ENCODE assay signal across 8 cellular contexts in genomic region chr6:139881728-139882211, GRCh38.
DNase-seq lines count a peak whose midpoint lies in the region; ATAC-seq and TF ChIP-seq lines count a peak whose summit lies in the region.

No MANE protein-coding gene starts in this region.

- no peak overlapping the region for H3K27ac Mint-ChIP-seq in CD4-positive, CD25-positive, alpha-beta regulatory T cell
- no peak overlapping the region for H3K27ac Mint-ChIP-seq in activated CD4-positive, alpha-beta memory T cell treated with anti-CD3 and anti-CD28 coated beads, Interleukin-2, amount 10 ng/mL, durations not matched to agents 7 days and 5 days

- TF ChIP-seq POLR2A in gastrocnemius medialis (IDR thresholded peaks at IDR 0.05) (no peak), vagina (IDR thresholded peaks at IDR 0.05) (no peak)

- H3K27me3 ChIP-seq in CD4-positive, CD25-positive, alpha-beta regulatory T cell (ENCODE audit: control insufficient read depth, insufficient read depth, low read length), result peaks cover 2% of the 10 kb centered on the region
- H3K27me3 ChIP-seq in right atrium auricular region, result no peaks in the 10 kb centered on the region
- H3K27me3 ChIP-seq in gastrocnemius medialis, result no peaks in the 10 kb centered on the region
- H3K27me3 ChIP-seq in vagina, result no peaks in the 10 kb centered on the region

- TF ChIP-seq CTCF in right atrium auricular region (IDR thresholded peaks at IDR 0.05) (peak; percentile 36 to 68), gastrocnemius medialis (IDR thresholded peaks at IDR 0.05 in 4 of 5, conservative IDR thresholded peaks at IDR 0.05 in 1 of 5) (peak in 4 of 5 experiments; percentile 42 to 67 (median 57)), vagina (IDR thresholded peaks at IDR 0.05) (peak in 1 of 3 experiments; percentile 29)

- intact Hi-C loops in gastrocnemius medialis (cut with DNase I; ENCODE audit: low total_unique reads), result loop anchor here (1.0 to 5.0 kb wide), 3 partner anchors 111 to 559 kb away; no protein-coding TSS in a partner anchor
- intact Hi-C loops in vagina (cut with DNase I), result no loop called here

- no peaks in the 10 kb centered on the region for H3K36me3 Mint-ChIP-seq in CD4-positive, CD25-positive, alpha-beta regulatory T cell
- H3K36me3 Mint-ChIP-seq in activated CD4-positive, alpha-beta memory T cell treated with anti-CD3 and anti-CD28 coated beads, Interleukin-2, amount 10 ng/mL, durations not matched to agents 7 days and 5 days (ENCODE audit: low read depth), result no peaks in the 10 kb centered on the region

- POLR2A ChIA-PET in activated CD4-positive, alpha-beta memory T cell treated with anti-CD3 and anti-CD28 coated beads, Interleukin-2, amount 10 ng/mL, durations not matched to agents 7 days and 5 days (lab: Charles Lee), result interaction anchor here (1.4 kb wide), 1 partner anchor 507 kb away, joined by 4 read pairs; the partner anchor contains the start of gene CITED2

- no peaks in the 10 kb centered on the region for H3K4me1 Mint-ChIP-seq in CD4-positive, CD25-positive, alpha-beta regulatory T cell
- H3K4me1 Mint-ChIP-seq in activated CD4-positive, alpha-beta memory T cell treated with anti-CD3 and anti-CD28 coated beads, Interleukin-2, amount 10 ng/mL, durations not matched to agents 7 days and 5 days, result peaks cover 20% of the 10 kb centered on the region

- no peak for ATAC-seq in CD4-positive, CD25-positive, alpha-beta regulatory T cell (ENCODE audit: low read depth in 2 of 2)
- ATAC-seq in GM18508 (IDR thresholded peaks at IDR 0.05; ENCODE audit: insufficient read depth, unreplicated experiment), result peak; percentile 64
- peak; percentile 67 for ATAC-seq in HG02870 (IDR thresholded peaks at IDR 0.05; ENCODE audit: unreplicated experiment)
- ATAC-seq in gastrocnemius medialis, result peak; percentile 33 to 48

- CTCF ChIA-PET in activated CD4-positive, alpha-beta memory T cell treated with anti-CD3 and anti-CD28 coated beads, Interleukin-2, amount 10 ng/mL, durations not matched to agents 7 days and 5 days (lab: Charles Lee), result interaction anchor here (0.7 to 1.3 kb wide), 3 partner anchors 10 to 517 kb away, joined by 3 to 5 read pairs (median 3); no protein-coding TSS in a partner anchor

- no peak overlapping the region for H3K27ac ChIP-seq in CD4-positive, CD25-positive, alpha-beta regulatory T cell (ENCODE audit: insufficient read depth, low read length, poor library complexity, severe bottlenecking)
- H3K27ac ChIP-seq in right atrium auricular region (peak overlapping the region; percentile 43 to 72), gastrocnemius medialis (peak overlapping the region; percentile 59 to 66 (median 65)), vagina (no peak overlapping the region)

- no peaks in the 10 kb centered on the region for H3K9me3 ChIP-seq in CD4-positive, CD25-positive, alpha-beta regulatory T cell (ENCODE audit: control insufficient read depth in 2 of 2, low read length in 2 of 2)
- no peaks in the 10 kb centered on the region for H3K9me3 ChIP-seq in right atrium auricular region
- no peaks in the 10 kb centered on the region for H3K9me3 ChIP-seq in gastrocnemius medialis
- H3K9me3 ChIP-seq in vagina, result no peaks in the 10 kb centered on the region

- no peaks in the 10 kb centered on the region for H3K9me3 Mint-ChIP-seq in CD4-positive, CD25-positive, alpha-beta regulatory T cell
- H3K9me3 Mint-ChIP-seq in activated CD4-positive, alpha-beta memory T cell treated with anti-CD3 and anti-CD28 coated beads, Interleukin-2, amount 10 ng/mL, durations not matched to agents 7 days and 5 days, result no peaks in the 10 kb centered on the region

- DNase-seq in CD4-positive, CD25-positive, alpha-beta regulatory T cell, result peak in 2 of 3 donors; percentile 9 to 40
- DNase-seq in NCI-H1105 (lab: John Stamatoyannopoulos, UW), result peak; percentile 12
- peak; percentile 22 for DNase-seq in activated CD4-positive, alpha-beta memory T cell treated with anti-CD3 and anti-CD28 coated beads, Interleukin-2, amount 10 ng/mL, durations not matched to agents 7 days and 5 days
- DNase-seq in right atrium auricular region (ENCODE audit: low spot score), result no peak
- no peak for DNase-seq in gastrocnemius medialis
- no peak for DNase-seq in vagina (ENCODE audit: extremely low spot score in 2 of 2)

- in situ Hi-C loops in gastrocnemius medialis (cut with MboI; ENCODE audit: low sequenced_read_pairs in 4 of 4), result no loop called here

- H3K4me3 Mint-ChIP-seq in CD4-positive, CD25-positive, alpha-beta regulatory T cell, result no peak overlapping the region
- no peak overlapping the region for H3K4me3 Mint-ChIP-seq in activated CD4-positive, alpha-beta memory T cell treated with anti-CD3 and anti-CD28 coated beads, Interleukin-2, amount 10 ng/mL, durations not matched to agents 7 days and 5 days

- H3K27me3 Mint-ChIP-seq in CD4-positive, CD25-positive, alpha-beta regulatory T cell, result no peaks in the 10 kb centered on the region
- H3K27me3 Mint-ChIP-seq in activated CD4-positive, alpha-beta memory T cell treated with anti-CD3 and anti-CD28 coated beads, Interleukin-2, amount 10 ng/mL, durations not matched to agents 7 days and 5 days, result peaks cover 3% of the 10 kb centered on the region

- H3K4me1 ChIP-seq in CD4-positive, CD25-positive, alpha-beta regulatory T cell (ENCODE audit: control insufficient read depth, insufficient read depth, low read length, poor library complexity, severe bottlenecking), result no peaks in the 10 kb centered on the region
- H3K4me1 ChIP-seq in right atrium auricular region, result peaks cover 0 to 15% of the 10 kb centered on the region in 2 donors
- H3K4me1 ChIP-seq in gastrocnemius medialis, result peaks cover 21 to 27% of the 10 kb centered on the region in 2 donors
- H3K4me1 ChIP-seq in vagina, result no peaks in the 10 kb centered on the region

- H3K4me3 ChIP-seq in CD4-positive, CD25-positive, alpha-beta regulatory T cell (ENCODE audit: low read depth, low read length), result no peak overlapping the region
- no peak overlapping the region for H3K4me3 ChIP-seq in right atrium auricular region
- H3K4me3 ChIP-seq in gastrocnemius medialis, result peak overlapping the region in 1 of 4 donors; percentile 3
- no peak overlapping the region for H3K4me3 ChIP-seq in vagina

- no peaks in the 10 kb centered on the region for H3K36me3 ChIP-seq in CD4-positive, CD25-positive, alpha-beta regulatory T cell (ENCODE audit: control insufficient read depth, insufficient read depth, low read length)
- H3K36me3 ChIP-seq in right atrium auricular region (no peaks in the 10 kb centered on the region), gastrocnemius medialis (no peaks in the 10 kb centered on the region), vagina (no peaks in the 10 kb centered on the region)

Comparison
In these comparisons a context has a peak if more than half of its experiments do, and no peak if none do; other contexts are left out.
1. ATAC-seq: peak in GM18508 (single experiment), HG02870 (single experiment) and gastrocnemius medialis (2 of 2); none in CD4-positive, CD25-positive, alpha-beta regulatory T cell (0 of 2).
2. DNase-seq: peak in CD4-positive, CD25-positive, alpha-beta regulatory T cell (2 of 3), NCI-H1105 (single experiment) and activated CD4-positive, alpha-beta memory T cell treated with anti-CD3 and anti-CD28 coated beads, Interleukin-2, amount 10 ng/mL, durations not matched to agents 7 days and 5 days (single experiment); none in right atrium auricular region (single experiment), gastrocnemius medialis (0 of 2) and vagina (0 of 2).
3. H3K27ac ChIP-seq: peak in right atrium auricular region (2 of 2) and gastrocnemius medialis (4 of 4); none in CD4-positive, CD25-positive, alpha-beta regulatory T cell (single experiment) and vagina (single experiment).